In the genomic region with DNA sequence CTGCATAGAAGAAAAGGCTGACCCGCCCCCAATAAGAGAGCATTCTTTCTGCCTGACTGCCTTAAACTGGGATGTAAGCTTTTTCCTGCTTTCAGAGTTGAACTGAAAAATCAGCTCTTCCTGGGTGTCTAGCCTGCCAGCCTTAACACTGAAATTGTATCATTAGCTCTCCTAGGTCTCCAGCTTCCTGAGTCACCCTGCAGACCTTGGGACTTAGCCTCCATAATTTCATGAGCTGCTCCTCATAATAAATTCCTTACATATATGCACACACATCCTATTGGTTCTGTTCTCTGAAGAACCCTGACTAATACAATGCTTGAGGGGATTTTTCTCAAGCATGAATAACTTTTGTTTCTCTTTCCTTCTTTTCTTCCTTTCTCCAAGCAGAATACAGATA, we compare ENCODE assay signal across 1 cellular context.
TF ChIP-seq lines count a peak whose summit lies in the region.

No MANE protein-coding gene starts in this region.

TF ChIP-seq in WTC11, 78 proteins besides CTCF, POLR2A, EP300 and RAD21 (continued from another document):
- TF ChIP-seq, protein P1, sequence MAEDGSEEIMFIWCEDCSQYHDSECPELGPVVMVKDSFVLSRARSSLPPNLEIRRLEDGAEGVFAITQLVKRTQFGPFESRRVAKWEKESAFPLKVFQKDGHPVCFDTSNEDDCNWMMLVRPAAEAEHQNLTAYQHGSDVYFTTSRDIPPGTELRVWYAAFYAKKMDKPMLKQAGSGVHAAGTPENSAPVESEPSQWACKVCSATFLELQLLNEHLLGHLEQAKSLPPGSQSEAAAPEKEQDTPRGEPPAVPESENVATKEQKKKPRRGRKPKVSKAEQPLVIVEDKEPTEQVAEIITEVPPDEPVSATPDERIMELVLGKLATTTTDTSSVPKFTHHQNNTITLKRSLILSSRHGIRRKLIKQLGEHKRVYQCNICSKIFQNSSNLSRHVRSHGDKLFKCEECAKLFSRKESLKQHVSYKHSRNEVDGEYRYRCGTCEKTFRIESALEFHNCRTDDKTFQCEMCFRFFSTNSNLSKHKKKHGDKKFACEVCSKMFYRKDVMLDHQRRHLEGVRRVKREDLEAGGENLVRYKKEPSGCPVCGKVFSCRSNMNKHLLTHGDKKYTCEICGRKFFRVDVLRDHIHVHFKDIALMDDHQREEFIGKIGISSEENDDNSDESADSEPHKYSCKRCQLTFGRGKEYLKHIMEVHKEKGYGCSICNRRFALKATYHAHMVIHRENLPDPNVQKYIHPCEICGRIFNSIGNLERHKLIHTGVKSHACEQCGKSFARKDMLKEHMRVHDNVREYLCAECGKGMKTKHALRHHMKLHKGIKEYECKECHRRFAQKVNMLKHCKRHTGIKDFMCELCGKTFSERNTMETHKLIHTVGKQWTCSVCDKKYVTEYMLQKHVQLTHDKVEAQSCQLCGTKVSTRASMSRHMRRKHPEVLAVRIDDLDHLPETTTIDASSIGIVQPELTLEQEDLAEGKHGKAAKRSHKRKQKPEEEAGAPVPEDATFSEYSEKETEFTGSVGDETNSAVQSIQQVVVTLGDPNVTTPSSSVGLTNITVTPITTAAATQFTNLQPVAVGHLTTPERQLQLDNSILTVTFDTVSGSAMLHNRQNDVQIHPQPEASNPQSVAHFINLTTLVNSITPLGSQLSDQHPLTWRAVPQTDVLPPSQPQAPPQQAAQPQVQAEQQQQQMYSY (CRISPR knock-in tag; IDR thresholded peaks at IDR 0.05): no peak
- TF ChIP-seq, protein P2, sequence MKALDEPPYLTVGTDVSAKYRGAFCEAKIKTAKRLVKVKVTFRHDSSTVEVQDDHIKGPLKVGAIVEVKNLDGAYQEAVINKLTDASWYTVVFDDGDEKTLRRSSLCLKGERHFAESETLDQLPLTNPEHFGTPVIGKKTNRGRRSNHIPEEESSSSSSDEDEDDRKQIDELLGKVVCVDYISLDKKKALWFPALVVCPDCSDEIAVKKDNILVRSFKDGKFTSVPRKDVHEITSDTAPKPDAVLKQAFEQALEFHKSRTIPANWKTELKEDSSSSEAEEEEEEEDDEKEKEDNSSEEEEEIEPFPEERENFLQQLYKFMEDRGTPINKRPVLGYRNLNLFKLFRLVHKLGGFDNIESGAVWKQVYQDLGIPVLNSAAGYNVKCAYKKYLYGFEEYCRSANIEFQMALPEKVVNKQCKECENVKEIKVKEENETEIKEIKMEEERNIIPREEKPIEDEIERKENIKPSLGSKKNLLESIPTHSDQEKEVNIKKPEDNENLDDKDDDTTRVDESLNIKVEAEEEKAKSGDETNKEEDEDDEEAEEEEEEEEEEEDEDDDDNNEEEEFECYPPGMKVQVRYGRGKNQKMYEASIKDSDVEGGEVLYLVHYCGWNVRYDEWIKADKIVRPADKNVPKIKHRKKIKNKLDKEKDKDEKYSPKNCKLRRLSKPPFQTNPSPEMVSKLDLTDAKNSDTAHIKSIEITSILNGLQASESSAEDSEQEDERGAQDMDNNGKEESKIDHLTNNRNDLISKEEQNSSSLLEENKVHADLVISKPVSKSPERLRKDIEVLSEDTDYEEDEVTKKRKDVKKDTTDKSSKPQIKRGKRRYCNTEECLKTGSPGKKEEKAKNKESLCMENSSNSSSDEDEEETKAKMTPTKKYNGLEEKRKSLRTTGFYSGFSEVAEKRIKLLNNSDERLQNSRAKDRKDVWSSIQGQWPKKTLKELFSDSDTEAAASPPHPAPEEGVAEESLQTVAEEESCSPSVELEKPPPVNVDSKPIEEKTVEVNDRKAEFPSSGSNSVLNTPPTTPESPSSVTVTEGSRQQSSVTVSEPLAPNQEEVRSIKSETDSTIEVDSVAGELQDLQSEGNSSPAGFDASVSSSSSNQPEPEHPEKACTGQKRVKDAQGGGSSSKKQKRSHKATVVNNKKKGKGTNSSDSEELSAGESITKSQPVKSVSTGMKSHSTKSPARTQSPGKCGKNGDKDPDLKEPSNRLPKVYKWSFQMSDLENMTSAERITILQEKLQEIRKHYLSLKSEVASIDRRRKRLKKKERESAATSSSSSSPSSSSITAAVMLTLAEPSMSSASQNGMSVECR (CRISPR knock-in tag; IDR thresholded peaks at IDR 0.05; ENCODE audit: borderline replicate concordance): no peak
- TF ChIP-seq, protein P3, sequence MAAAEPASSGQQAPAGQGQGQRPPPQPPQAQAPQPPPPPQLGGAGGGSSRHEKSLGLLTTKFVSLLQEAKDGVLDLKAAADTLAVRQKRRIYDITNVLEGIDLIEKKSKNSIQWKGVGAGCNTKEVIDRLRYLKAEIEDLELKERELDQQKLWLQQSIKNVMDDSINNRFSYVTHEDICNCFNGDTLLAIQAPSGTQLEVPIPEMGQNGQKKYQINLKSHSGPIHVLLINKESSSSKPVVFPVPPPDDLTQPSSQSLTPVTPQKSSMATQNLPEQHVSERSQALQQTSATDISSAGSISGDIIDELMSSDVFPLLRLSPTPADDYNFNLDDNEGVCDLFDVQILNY (CRISPR knock-in tag; IDR thresholded peaks at IDR 0.05): no peak
- TF ChIP-seq, protein P4, sequence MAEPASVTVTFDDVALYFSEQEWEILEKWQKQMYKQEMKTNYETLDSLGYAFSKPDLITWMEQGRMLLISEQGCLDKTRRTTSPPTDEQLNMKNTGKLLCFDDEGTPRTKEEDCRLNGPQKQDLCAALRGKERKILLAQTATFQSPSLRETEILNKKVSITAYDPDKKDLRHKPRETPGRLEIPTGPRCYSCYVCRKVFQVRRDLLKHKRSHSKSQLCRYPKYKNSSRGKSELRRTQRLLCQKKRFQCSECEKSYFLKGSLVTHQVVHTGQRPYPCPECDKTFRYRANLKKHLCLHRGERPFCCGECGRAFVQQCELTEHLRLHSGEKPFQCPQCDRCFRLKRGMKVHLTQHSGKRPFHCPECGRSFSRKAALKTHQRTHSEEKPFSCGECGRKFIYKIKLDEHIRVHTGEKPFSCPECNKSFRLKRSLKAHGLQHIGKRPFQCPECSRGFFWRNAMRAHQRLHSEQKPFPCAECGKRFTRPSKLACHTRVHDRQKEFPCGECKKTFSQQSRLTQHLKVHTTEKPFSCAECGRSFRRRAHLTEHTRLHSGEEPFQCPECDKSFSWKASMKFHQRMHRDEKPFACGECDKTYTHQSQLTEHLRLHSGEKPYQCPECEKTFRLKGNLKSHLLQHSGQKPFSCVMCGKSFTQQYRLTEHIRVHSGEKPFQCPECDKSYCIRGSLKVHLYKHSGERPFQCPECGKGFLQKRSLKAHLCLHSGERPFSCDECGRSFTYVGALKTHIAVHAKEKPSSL (CRISPR knock-in tag; conservative IDR thresholded peaks at IDR 0.05): no peak
- TF ChIP-seq, protein P5, sequence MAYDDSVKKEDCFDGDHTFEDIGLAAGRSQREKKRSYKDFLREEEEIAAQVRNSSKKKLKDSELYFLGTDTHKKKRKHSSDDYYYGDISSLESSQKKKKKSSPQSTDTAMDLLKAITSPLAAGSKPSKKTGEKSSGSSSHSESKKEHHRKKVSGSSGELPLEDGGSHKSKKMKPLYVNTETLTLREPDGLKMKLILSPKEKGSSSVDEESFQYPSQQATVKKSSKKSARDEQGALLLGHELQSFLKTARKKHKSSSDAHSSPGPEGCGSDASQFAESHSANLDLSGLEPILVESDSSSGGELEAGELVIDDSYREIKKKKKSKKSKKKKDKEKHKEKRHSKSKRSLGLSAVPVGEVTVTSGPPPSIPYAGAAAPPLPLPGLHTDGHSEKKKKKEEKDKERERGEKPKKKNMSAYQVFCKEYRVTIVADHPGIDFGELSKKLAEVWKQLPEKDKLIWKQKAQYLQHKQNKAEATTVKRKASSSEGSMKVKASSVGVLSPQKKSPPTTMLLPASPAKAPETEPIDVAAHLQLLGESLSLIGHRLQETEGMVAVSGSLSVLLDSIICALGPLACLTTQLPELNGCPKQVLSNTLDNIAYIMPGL (CRISPR knock-in tag; IDR thresholded peaks at IDR 0.05): no peak
- TF ChIP-seq TEAD4 (CRISPR knock-in tag; IDR thresholded peaks at IDR 0.05): no peak
- TF ChIP-seq MXD4 (CRISPR knock-in tag; IDR thresholded peaks at IDR 0.05; ENCODE audit: borderline replicate concordance): no peak
- no peak for TF ChIP-seq ESRRA (CRISPR knock-in tag; IDR thresholded peaks at IDR 0.05; ENCODE audit: borderline replicate concordance)
- no peak for TF ChIP-seq ELF4 (CRISPR knock-in tag; IDR thresholded peaks at IDR 0.05; ENCODE audit: low read depth)
- no peak for TF ChIP-seq ZNF263 (CRISPR knock-in tag; IDR thresholded peaks at IDR 0.05; ENCODE audit: low read depth)
- TF ChIP-seq NR3C1 (CRISPR knock-in tag; conservative IDR thresholded peaks at IDR 0.05; ENCODE audit: low read depth): no peak
- no peak for TF ChIP-seq ZNF138 (CRISPR knock-in tag; conservative IDR thresholded peaks at IDR 0.05)
- no peak for TF ChIP-seq ZNF232 (CRISPR knock-in tag; IDR thresholded peaks at IDR 0.05)
- no peak for TF ChIP-seq ZNF396 (CRISPR knock-in tag; IDR thresholded peaks at IDR 0.05; ENCODE audit: borderline replicate concordance)
- TF ChIP-seq NR1H2 (CRISPR knock-in tag; IDR thresholded peaks at IDR 0.05): no peak
- TF ChIP-seq, protein P6, sequence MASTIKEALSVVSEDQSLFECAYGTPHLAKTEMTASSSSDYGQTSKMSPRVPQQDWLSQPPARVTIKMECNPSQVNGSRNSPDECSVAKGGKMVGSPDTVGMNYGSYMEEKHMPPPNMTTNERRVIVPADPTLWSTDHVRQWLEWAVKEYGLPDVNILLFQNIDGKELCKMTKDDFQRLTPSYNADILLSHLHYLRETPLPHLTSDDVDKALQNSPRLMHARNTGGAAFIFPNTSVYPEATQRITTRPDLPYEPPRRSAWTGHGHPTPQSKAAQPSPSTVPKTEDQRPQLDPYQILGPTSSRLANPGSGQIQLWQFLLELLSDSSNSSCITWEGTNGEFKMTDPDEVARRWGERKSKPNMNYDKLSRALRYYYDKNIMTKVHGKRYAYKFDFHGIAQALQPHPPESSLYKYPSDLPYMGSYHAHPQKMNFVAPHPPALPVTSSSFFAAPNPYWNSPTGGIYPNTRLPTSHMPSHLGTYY (CRISPR knock-in tag; IDR thresholded peaks at IDR 0.05): no peak
